31 cellular contexts compared by ENCODE assay signal in the genomic region with DNA sequence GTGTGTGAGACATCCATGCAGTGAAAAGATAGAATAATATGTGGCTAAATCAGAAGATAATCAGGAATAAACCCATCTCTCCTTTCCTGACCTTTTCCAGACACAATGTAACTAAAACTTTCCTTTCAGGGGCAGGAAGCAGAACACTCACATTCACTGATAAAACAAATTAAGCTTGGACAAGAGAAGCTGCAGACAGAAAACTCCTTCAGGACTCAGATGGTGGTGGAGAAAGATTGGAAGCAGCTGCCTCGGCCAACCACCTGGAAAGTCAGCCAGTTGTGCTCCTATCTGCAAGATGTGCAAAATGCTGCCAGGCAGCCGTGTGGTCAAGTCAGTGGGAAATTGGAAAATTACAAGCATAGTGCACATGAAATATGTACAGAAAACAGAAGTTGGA.
"Had no signal": no experiment of that assay in that cellular context is flagged by ENCODE, and none has a peak within 500 bp of the region (broad histone marks: within the 10 kb centered on the region; RNA-seq: fewer than 3 reads in every experiment).

No MANE protein-coding gene starts in this region.

- H3K27ac ChIP-seq: ascending aorta, cardiac muscle cell, KMS-11, Peyer's patch, SJSA1 had no signal

- H3K9me3 ChIP-seq: ascending aorta, Peyer's patch, SJSA1 had no signal

- H3K4me3 Mint-ChIP-seq: activated CD4-positive, alpha-beta T cell treated with anti-CD3 and anti-CD28 coated beads, Interleukin-2, amount 10 ng/mL, durations not matched to agents 24 days and 14 days; activated CD8-positive, alpha-beta T cell treated with anti-CD3 and anti-CD28 coated beads for 36 hours; activated naive CD4-positive, alpha-beta T cell treated with anti-CD3 and anti-CD28 coated beads, Interleukin-2, amount 50 U/mL, for 24 hours; activated naive CD8-positive, alpha-beta T cell treated with anti-CD3 and anti-CD28 coated beads, Interleukin-2, amount 10 ng/mL, durations not matched to agents 7 days and 5 days; activated T-cell treated with anti-CD3 and anti-CD28 coated beads, Interleukin-2, amount 50 U/mL, for 72 hours; activated T-helper 17 cell treated with anti-CD3 and anti-CD28 coated beads, Interleukin-2, amount 50 U/mL, for 72 hours; central memory CD8-positive, alpha-beta T cell had no signal

- H3K4me3 ChIP-seq: ascending aorta, cardiac muscle cell, Peyer's patch, SJSA1 had no signal

- H3K4me2 ChIP-seq: KMS-11 had no signal

- DNase-seq: activated CD4-positive, alpha-beta T cell treated with anti-CD3 and anti-CD28 coated beads, Interleukin-2, amount 10 ng/mL, durations not matched to agents 24 days and 14 days; activated CD4-positive, alpha-beta T cell treated with anti-CD3 and anti-CD28 coated beads, Interleukin-2, amount 50 U/mL, for 4 hours; activated CD8-positive, alpha-beta T cell treated with anti-CD3 and anti-CD28 coated beads for 36 hours; activated effector memory CD4-positive, alpha-beta T cell treated with anti-CD3 and anti-CD28 coated beads, Interleukin-2, amount 50 U/mL, for 16 hours; activated naive CD4-positive, alpha-beta T cell treated with Interleukin-2 at 50 U/mL for 16 hours; activated naive CD8-positive, alpha-beta T cell treated with anti-CD3 and anti-CD28 coated beads, Interleukin-2, amount 10 ng/mL, durations not matched to agents 7 days and 5 days; activated T-cell treated with anti-CD3 and anti-CD28 coated beads, Interleukin-2, amount 50 U/mL, for 1 hour; activated T-cell treated with anti-CD3 and anti-CD28 coated beads, Interleukin-2, amount 50 U/mL, for 72 hours; amygdala; NCI-H1092 treated with DMSO at 0.1 percent for 48 hours; NCI-H1417; NCI-H146; NCI-H187; NCI-H2029 treated with DMSO at 0.1 percent for 48 hours; NCI-H2107; NCI-H226; NCI-H446 treated with DMSO at 0.1 percent for 48 hours; NCI-H524; NK-92 treated with Interleukin-12 subunit alpha and Interleukin-12 subunit beta, amount 100 ng/mL, for 24 hours; PC-3; Peyer's patch; RPMI8226; SHP77 treated with DMSO at 0.1 percent for 48 hours; T1000 had no signal

- H3K27ac Mint-ChIP-seq: activated CD4-positive, alpha-beta T cell treated with anti-CD3 and anti-CD28 coated beads, Interleukin-2, amount 10 ng/mL, durations not matched to agents 24 days and 14 days; activated CD8-positive, alpha-beta T cell treated with anti-CD3 and anti-CD28 coated beads for 36 hours; activated naive CD4-positive, alpha-beta T cell treated with anti-CD3 and anti-CD28 coated beads, Interleukin-2, amount 50 U/mL, for 24 hours; activated naive CD8-positive, alpha-beta T cell treated with anti-CD3 and anti-CD28 coated beads, Interleukin-2, amount 10 ng/mL, durations not matched to agents 7 days and 5 days; activated T-cell treated with anti-CD3 and anti-CD28 coated beads, Interleukin-2, amount 50 U/mL, for 72 hours; activated T-helper 17 cell treated with anti-CD3 and anti-CD28 coated beads, Interleukin-2, amount 50 U/mL, for 72 hours had no signal

- H3K4me1 Mint-ChIP-seq: activated CD4-positive, alpha-beta T cell treated with anti-CD3 and anti-CD28 coated beads, Interleukin-2, amount 10 ng/mL, durations not matched to agents 24 days and 14 days; activated naive CD4-positive, alpha-beta T cell treated with anti-CD3 and anti-CD28 coated beads, Interleukin-2, amount 50 U/mL, for 24 hours; activated naive CD8-positive, alpha-beta T cell treated with anti-CD3 and anti-CD28 coated beads, Interleukin-2, amount 10 ng/mL, durations not matched to agents 7 days and 5 days; activated T-helper 17 cell treated with anti-CD3 and anti-CD28 coated beads, Interleukin-2, amount 50 U/mL, for 72 hours; central memory CD8-positive, alpha-beta T cell had no signal

- ATAC-seq: activated CD8-positive, alpha-beta T cell treated with anti-CD3 and anti-CD28 coated beads for 36 hours; activated T-cell treated with anti-CD3 and anti-CD28 coated beads, Interleukin-2, amount 50 U/mL, for 72 hours; activated T-helper 17 cell treated with anti-CD3 and anti-CD28 coated beads, Interleukin-2, amount 50 U/mL, for 72 hours; PC-3 had no signal

- H3K9me3 Mint-ChIP-seq: activated CD4-positive, alpha-beta T cell treated with anti-CD3 and anti-CD28 coated beads, Interleukin-2, amount 10 ng/mL, durations not matched to agents 24 days and 14 days; activated CD8-positive, alpha-beta T cell treated with anti-CD3 and anti-CD28 coated beads for 36 hours; activated naive CD4-positive, alpha-beta T cell treated with anti-CD3 and anti-CD28 coated beads, Interleukin-2, amount 50 U/mL, for 24 hours; activated naive CD8-positive, alpha-beta T cell treated with anti-CD3 and anti-CD28 coated beads, Interleukin-2, amount 10 ng/mL, durations not matched to agents 7 days and 5 days; activated T-cell treated with anti-CD3 and anti-CD28 coated beads, Interleukin-2, amount 50 U/mL, for 72 hours had no signal

- H3K27me3 ChIP-seq: ascending aorta, Peyer's patch, SJSA1 had no signal

- H3K36me3 ChIP-seq: ascending aorta, cardiac muscle cell, Peyer's patch, SJSA1 had no signal

- H3K4me1 ChIP-seq: ascending aorta, Peyer's patch had no signal

- H3K36me3 Mint-ChIP-seq: activated naive CD4-positive, alpha-beta T cell treated with anti-CD3 and anti-CD28 coated beads, Interleukin-2, amount 50 U/mL, for 24 hours; activated naive CD8-positive, alpha-beta T cell treated with anti-CD3 and anti-CD28 coated beads, Interleukin-2, amount 10 ng/mL, durations not matched to agents 7 days and 5 days had no signal

- H3K9ac ChIP-seq: KMS-11 had no signal
